36 cellular contexts compared by ENCODE assay signal in genomic region chr15:41993447-41994170, GRCh38. TPM values are rescaled to one million over a fixed set of nuclear protein-coding genes. Genes with fewer than 3 reads are reported as not detected.
"Had no signal": no experiment of that assay in that cellular context is flagged by ENCODE, and none has a peak within 500 bp of the region (broad histone marks: within the 10 kb centered on the region; RNA-seq: fewer than 3 reads in every experiment).

No MANE protein-coding gene starts in this region.

- H3K27me3 ChIP-seq: ovary, vagina had no signal

- H3K4me1 ChIP-seq: gastroesophageal sphincter, lower lobe of right lung, vagina had no signal

- H3K36me3 ChIP-seq: gastroesophageal sphincter, heart left ventricle, lower lobe of right lung, ovary, prostate gland, thoracic aorta, vagina had no signal

- H3K9me3 ChIP-seq: gastroesophageal sphincter, heart left ventricle, lower lobe of right lung, mucosa of descending colon, ovary, prostate gland, thoracic aorta, vagina had no signal

- ATAC-seq: activated T-helper 17 cell treated with anti-CD3 and anti-CD28 coated beads, Interleukin-2, amount 50 U/mL, for 72 hours; gastroesophageal sphincter; left lobe of liver; mucosa of descending colon; natural killer cell treated with Interleukin-12 subunit alpha and Interleukin-12 subunit beta and Interleukin-15 and Interleukin-18, amount 100 ng/mL, for 72 hours; sciatic nerve; stimulated activated effector memory CD8-positive, alpha-beta T cell treated with anti-CD3 and anti-CD28 coated beads, Interleukin-12 subunit alpha, Interleukin-12 subunit beta, amount 100 ng/mL, for 72 hours had no signal

- H3K27ac ChIP-seq: gastroesophageal sphincter, heart left ventricle, lower lobe of right lung, ovary, prostate gland, skin epidermis, thoracic aorta, vagina had no signal

- DNase-seq: activated CD4-positive, alpha-beta memory T cell treated with anti-CD3 and anti-CD28 coated beads, Interleukin-2, amount 10 ng/mL, durations not matched to agents 7 days and 5 days; activated CD4-positive, alpha-beta T cell treated with anti-CD3 and anti-CD28 coated beads, Interleukin-2, amount 10 ng/mL, durations not matched to agents 7 days and 5 days; activated CD4-positive, CD25-positive, alpha-beta regulatory T cell treated with anti-CD3 and anti-CD28 coated beads, Interleukin-2, amount 50 U/mL, for 72 hours; activated CD8-positive, alpha-beta memory T cell treated with anti-CD3 and anti-CD28 coated beads, Interleukin-2, amount 50 U/mL, for 48 hours; activated gamma-delta T cell treated with Interleukin-2 at 50 U/mL for 16 hours; activated naive CD4-positive, alpha-beta T cell treated with anti-CD3 and anti-CD28 coated beads, Interleukin-2, amount 50 U/mL, for 16 hours; activated T-cell treated with anti-CD3 and anti-CD28 coated beads, Interleukin-2, amount 50 U/mL, for 24 hours; amniotic stem cell; effector memory CD4-positive, alpha-beta T cell; erythroblast; hypothalamus; immature natural killer cell; kidney; lower lobe of right lung; mucosa of descending colon; retina; stimulated activated CD4-positive, alpha-beta T cell treated with anti-CD3 and anti-CD28 coated beads, Interleukin-4, amount 100 ng/mL, for 24 hours; T-helper 2 cell; trophoblast cell had no signal

- H3K4me3 ChIP-seq: gastroesophageal sphincter, heart left ventricle, lower lobe of right lung, mucosa of descending colon, ovary, prostate gland, skin epidermis, thoracic aorta, vagina had no signal

RNA-seq across cellular contexts. Expression of gene PLA2G4E, which starts 27.2 kb away (rescaled TPM):
- total RNA-seq: activated CD4-positive, alpha-beta memory T cell treated with anti-CD3 and anti-CD28 coated beads, Interleukin-2, amount 10 ng/mL, durations not matched to agents 7 days and 5 days; activated CD4-positive, alpha-beta T cell treated with anti-CD3 and anti-CD28 coated beads, Interleukin-2, amount 10 ng/mL, durations not matched to agents 7 days and 5 days; astrocyte; dermis microvascular lymphatic vessel endothelial cell; kidney; left lobe of liver; mesenteric fat pad; myocyte; natural killer cell treated with Interleukin-12 subunit alpha and Interleukin-12 subunit beta and Interleukin-15 and Interleukin-18, amount 100 ng/mL, for 72 hours; sciatic nerve; subcutaneous adipose tissue; thoracic aorta had no signal
- polyA plus RNA-seq: immature natural killer cell had no signal
